Comparison of ENCODE assay signal across 16 cellular contexts in genomic region chr3:11613851-11614491, GRCh38. TPM values are rescaled to one million over a fixed set of nuclear protein-coding genes. Genes with fewer than 3 reads are reported as not detected.
DNase-seq lines count a peak whose midpoint lies in the region; ATAC-seq and TF ChIP-seq lines count a peak whose summit lies in the region.
"Had no signal": no experiment of that assay in that cellular context is flagged by ENCODE, and none has a peak within 500 bp of the region (broad histone marks: within the 10 kb centered on the region; RNA-seq: fewer than 3 reads in every experiment).

No MANE protein-coding gene starts in this region.

- H3K27me3 ChIP-seq in heart left ventricle = no peaks in the 10 kb centered on the region
- H3K27me3 ChIP-seq in left ventricle myocardium inferior (ENCODE audit: low read depth) = no peaks in the 10 kb centered on the region
- no peaks in the 10 kb centered on the region for H3K27me3 ChIP-seq in suprapubic skin
- no peaks in the 10 kb centered on the region for H3K27me3 ChIP-seq in BE2C
- H3K27me3 ChIP-seq: testis had no signal

- TF ChIP-seq CTCF in heart left ventricle (IDR thresholded peaks at IDR 0.05) (no peak), left ventricle myocardium inferior (IDR thresholded peaks at IDR 0.05; ENCODE audit: borderline replicate concordance) (no peak), chondrocyte (IDR thresholded peaks at IDR 0.05) (no peak), mesothelial cell of epicardium (IDR thresholded peaks at IDR 0.05; ENCODE audit: unreplicated experiment) (no peak), suprapubic skin (IDR thresholded peaks at IDR 0.05) (no peak), BE2C (IDR thresholded peaks at IDR 0.05; ENCODE audit: low read depth, low read length) (no peak)

- peaks cover 92% of the 10 kb centered on the region for H3K4me1 Mint-ChIP-seq in chondrocyte (ENCODE audit: low read depth)
- H3K4me1 Mint-ChIP-seq in mesothelial cell of epicardium = peaks cover 93% of the 10 kb centered on the region

- H3K9me3 ChIP-seq in heart left ventricle = no peaks in the 10 kb centered on the region
- no peaks in the 10 kb centered on the region for H3K9me3 ChIP-seq in left ventricle myocardium inferior (replicated peaks)
- H3K9me3 ChIP-seq in suprapubic skin = no peaks in the 10 kb centered on the region
- H3K9me3 ChIP-seq in BE2C = no peaks in the 10 kb centered on the region
- H3K9me3 ChIP-seq: testis had no signal

- peak in 1 of 5 donors; percentile 36 for DNase-seq in heart left ventricle
- no peak for DNase-seq in left ventricle myocardium inferior
- no peak for DNase-seq in chondrocyte (ENCODE audit: low spot score)
- no peak for DNase-seq in mesothelial cell of epicardium (ENCODE audit: low spot score in 2 of 2, unreplicated experiment in 2 of 2)
- DNase-seq in suprapubic skin (ENCODE audit: low spot score in 2 of 2) = no peak
- DNase-seq in kidney tubule cell (ENCODE audit: low spot score) = no peak
- DNase-seq in BE2C = no peak
- no peak for DNase-seq in activated T-cell treated with anti-CD3 and anti-CD28 coated beads, Interleukin-2, amount 50 U/mL, for 1 hour
- DNase-seq: ACHN; activated CD4-positive, CD25-positive, alpha-beta regulatory T cell treated with anti-CD3 and anti-CD28 coated beads, Interleukin-2, amount 50 U/mL, for 72 hours; activated CD8-positive, alpha-beta memory T cell treated with anti-CD3 and anti-CD28 coated beads, Interleukin-2, amount 50 U/mL, for 4 hours; foreskin melanocyte; NCI-H187; testis had no signal

- H3K4me3 ChIP-seq in heart left ventricle (no peak overlapping the region), left ventricle myocardium inferior (no peak overlapping the region), suprapubic skin (no peak overlapping the region), BE2C (ENCODE audit: low read depth, low read length) (no peak overlapping the region)
- H3K4me3 ChIP-seq: testis had no signal

- H3K9me3 Mint-ChIP-seq in chondrocyte (ENCODE audit: low read depth) = no peaks in the 10 kb centered on the region
- no peaks in the 10 kb centered on the region for H3K9me3 Mint-ChIP-seq in mesothelial cell of epicardium
- H3K9me3 Mint-ChIP-seq: activated naive CD4-positive, alpha-beta T cell treated with anti-CD3 and anti-CD28 coated beads, Interleukin-2, amount 50 U/mL, for 72 hours had no signal

- WGBS in heart left ventricle, 4 donors = 68 to 76% (median 73%) methylated on average over 18 to 19 of the region's 19 CpGs
- WGBS in suprapubic skin = 80% methylated on average over 15 of the region's 19 CpGs

- intact Hi-C loops in heart left ventricle (cut with DNase I) (no loop called here), left ventricle myocardium inferior (cut with micrococcal nuclease) (no loop called here)

- peak in 3 of 4 donors; percentile 13 to 30 (median 21) for ATAC-seq in heart left ventricle
- ATAC-seq: activated naive CD4-positive, alpha-beta T cell treated with anti-CD3 and anti-CD28 coated beads, Interleukin-2, amount 50 U/mL, for 72 hours had no signal

- TF ChIP-seq POLR2A in heart left ventricle (IDR thresholded peaks at IDR 0.05) (no peak), suprapubic skin (IDR thresholded peaks at IDR 0.05) (no peak)

- H3K4me3 Mint-ChIP-seq in chondrocyte (ENCODE audit: unreplicated experiment) = no peak overlapping the region
- H3K4me3 Mint-ChIP-seq in mesothelial cell of epicardium = no peak overlapping the region

- no peaks in the 10 kb centered on the region for H3K27me3 Mint-ChIP-seq in chondrocyte (ENCODE audit: low read depth)
- no peaks in the 10 kb centered on the region for H3K27me3 Mint-ChIP-seq in mesothelial cell of epicardium (ENCODE audit: low read depth)

- H3K27ac ChIP-seq in heart left ventricle (no peak overlapping the region), left ventricle myocardium inferior (replicated peaks) (no peak overlapping the region), suprapubic skin (peak overlapping the region; percentile 43)
- H3K27ac ChIP-seq: parathyroid adenoma, testis had no signal

- H3K27ac Mint-ChIP-seq in chondrocyte (ENCODE audit: unreplicated experiment) (peak overlapping the region; percentile 28), mesothelial cell of epicardium (peak overlapping the region; percentile 58)
- H3K27ac Mint-ChIP-seq: activated naive CD4-positive, alpha-beta T cell treated with anti-CD3 and anti-CD28 coated beads, Interleukin-2, amount 50 U/mL, for 72 hours had no signal

- peaks cover 5% of the 10 kb centered on the region for H3K36me3 Mint-ChIP-seq in chondrocyte (ENCODE audit: low read depth)
- no peaks in the 10 kb centered on the region for H3K36me3 Mint-ChIP-seq in mesothelial cell of epicardium
- H3K36me3 Mint-ChIP-seq: activated naive CD4-positive, alpha-beta T cell treated with anti-CD3 and anti-CD28 coated beads, Interleukin-2, amount 50 U/mL, for 72 hours had no signal

- no peak for TF ChIP-seq EP300 in suprapubic skin (IDR thresholded peaks at IDR 0.05)

- no peaks in the 10 kb centered on the region for H3K36me3 ChIP-seq in heart left ventricle
- no peaks in the 10 kb centered on the region for H3K36me3 ChIP-seq in left ventricle myocardium inferior
- no peaks in the 10 kb centered on the region for H3K36me3 ChIP-seq in suprapubic skin
- no peaks in the 10 kb centered on the region for H3K36me3 ChIP-seq in BE2C

- H3K4me1 ChIP-seq in heart left ventricle (peaks cover 0 to 97% (median 78%) of the 10 kb centered on the region in 12 donors), left ventricle myocardium inferior (peaks cover 95% of the 10 kb centered on the region), suprapubic skin (peaks cover 72% of the 10 kb centered on the region), BE2C (peaks cover 4% of the 10 kb centered on the region)

RNA-seq across cellular contexts. Expression of gene VGLL4, which starts 29.7 kb away (rescaled TPM):
- 10 to 100 TPM; 24.0 to 40.4 (median 32.6) TPM for total RNA-seq in heart left ventricle
- polyA plus RNA-seq in heart left ventricle = 10 to 100 TPM; 24.5 to 25.8 TPM
- total RNA-seq in left ventricle myocardium inferior = 29.3 TPM
- total RNA-seq in chondrocyte = 102 to 141 TPM (median 141 TPM) in 3 replicates
- total RNA-seq in mesothelial cell of epicardium = 137 to 140 TPM (median 138 TPM) in 3 replicates
- total RNA-seq in suprapubic skin = 10 to 100 TPM; 66.8 to 86.5 (median 75.9) TPM
- 21.6 TPM for polyA plus RNA-seq in BE2C (2012; ENCODE audit: insufficient read depth, insufficient read length, low read depth)
